In the genomic region with DNA sequence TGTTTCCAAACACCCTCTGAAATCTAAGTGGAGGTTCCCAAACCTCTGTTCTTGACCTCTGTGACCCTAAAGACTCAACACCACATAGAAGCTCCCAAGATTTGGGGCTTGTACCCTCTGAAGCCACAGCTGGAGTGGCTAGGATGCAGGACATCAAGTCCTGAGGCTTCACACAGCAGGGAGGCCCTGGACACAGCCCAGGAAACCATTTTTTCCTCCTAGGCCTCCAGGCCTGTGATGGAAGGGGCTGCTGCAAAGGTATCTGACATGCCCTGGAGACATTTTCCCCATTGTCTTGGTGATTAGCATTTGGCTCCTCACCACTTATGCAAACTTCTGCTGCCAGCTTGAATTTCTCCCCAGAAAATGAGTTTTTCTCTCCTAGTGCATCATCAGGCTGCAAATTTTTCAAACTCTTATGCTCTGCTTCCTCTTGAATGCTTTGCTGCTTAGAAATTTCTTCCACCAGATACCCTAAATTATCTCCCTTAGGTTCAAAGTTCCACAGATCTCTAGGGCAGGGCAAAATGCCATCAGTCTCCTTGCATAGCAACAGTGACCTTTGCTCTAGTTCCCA, we compare ENCODE assay signal across 2 cellular contexts.
TF ChIP-seq lines count a peak whose summit lies in the region.

No MANE protein-coding gene starts in this region.

TF ChIP-seq in HEK293, 187 proteins besides CTCF, POLR2A, EP300 and RAD21 (continued from another document):
- TF ChIP-seq ZNF585B (tag by site-specific recombination; IDR thresholded peaks at IDR 0.05): peak; percentile 97

TF ChIP-seq in HepG2, 621 proteins besides CTCF, POLR2A, EP300 and RAD21:
- TF ChIP-seq, protein P1, sequence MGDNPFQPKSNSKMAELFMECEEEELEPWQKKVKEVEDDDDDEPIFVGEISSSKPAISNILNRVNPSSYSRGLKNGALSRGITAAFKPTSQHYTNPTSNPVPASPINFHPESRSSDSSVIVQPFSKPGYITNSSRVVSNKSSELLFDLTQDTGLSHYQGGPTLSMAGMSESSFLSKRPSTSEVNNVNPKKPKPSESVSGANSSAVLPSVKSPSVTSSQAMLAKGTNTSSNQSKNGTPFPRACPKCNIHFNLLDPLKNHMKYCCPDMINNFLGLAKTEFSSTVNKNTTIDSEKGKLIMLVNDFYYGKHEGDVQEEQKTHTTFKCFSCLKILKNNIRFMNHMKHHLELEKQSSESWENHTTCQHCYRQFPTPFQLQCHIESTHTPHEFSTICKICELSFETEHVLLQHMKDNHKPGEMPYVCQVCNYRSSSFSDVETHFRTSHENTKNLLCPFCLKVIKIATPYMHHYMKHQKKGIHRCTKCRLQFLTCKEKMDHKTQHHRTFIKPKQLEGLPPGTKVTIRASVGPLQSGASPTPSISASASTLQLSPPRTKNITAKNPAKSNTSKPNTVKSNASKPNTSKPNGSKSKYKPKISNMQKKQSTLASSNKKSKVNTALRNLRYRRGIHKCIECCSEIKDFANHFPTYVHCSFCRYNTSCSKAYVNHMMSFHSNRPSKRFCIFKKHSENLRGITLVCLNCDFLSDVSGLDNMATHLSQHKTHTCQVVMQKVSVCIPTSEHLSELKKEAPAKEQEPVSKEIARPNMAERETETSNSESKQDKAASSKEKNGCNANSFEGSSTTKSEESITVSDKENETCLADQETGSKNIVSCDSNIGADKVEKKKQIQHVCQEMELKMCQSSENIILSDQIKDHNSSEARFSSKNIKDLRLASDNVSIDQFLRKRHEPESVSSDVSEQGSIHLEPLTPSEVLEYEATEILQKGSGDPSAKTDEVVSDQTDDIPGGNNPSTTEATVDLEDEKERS (CRISPR knock-in tag; IDR thresholded peaks at IDR 0.05): peak; percentile 84; the same call in 1 of the 2 replicates
- TF ChIP-seq CBX5 (CRISPR knock-in tag; IDR thresholded peaks at IDR 0.05; ENCODE audit: borderline replicate concordance) (0 out of 2 replicates have a peak, but pooled peaks have one; percentile 21), ZMYM2 (CRISPR knock-in tag; IDR thresholded peaks at IDR 0.05) (peak; percentile 24; the same call in 1 of the 2 replicates), ZFP36 (IDR thresholded peaks at IDR 0.05; ENCODE audit: borderline replicate concordance, low read depth, low read length, partially characterized antibody) (peak; percentile 91), ZNF280B (CRISPR knock-in tag; IDR thresholded peaks at IDR 0.05; ENCODE audit: borderline replicate concordance) (0 out of 2 replicates have a peak, but pooled peaks have one; percentile 76)
TF ChIP-seq in HepG2: peak in this region for 5; not testable (repeated sequence) for 616.
